8 cellular contexts compared by ENCODE assay signal in genomic region chr9:127970401-127971313, GRCh38. TPM values are rescaled to one million over a fixed set of nuclear protein-coding genes. Genes with fewer than 3 reads are reported as not detected.
DNase-seq lines count a peak whose midpoint lies in the region; ATAC-seq and TF ChIP-seq lines count a peak whose summit lies in the region.

No MANE protein-coding gene starts in this region.

- H3F3A ChIP-seq in SK-N-SH (replicated peaks; ENCODE audit: insufficient read depth) = peaks cover 15% of the 10 kb centered on the region

- POLR2A ChIA-PET in SK-N-SH (lab: Yijun Ruan, JAX) = no interaction called here

- 77% methylated on average over 16 of the region's 16 CpGs for WGBS in SK-N-SH (ENCODE audit: low lambda C conversion rate)
- WGBS in mesodermal cell (ENCODE audit: insufficient coverage in 2 of 2), 2 experiments = 79 to 80% methylated on average over 15 of the region's 16 CpGs

- H3K27me3 ChIP-seq in SK-N-SH (ENCODE audit: insufficient read depth) (no peaks in the 10 kb centered on the region), uterus (no peaks in the 10 kb centered on the region)

- ATAC-seq in SK-N-SH treated with all-trans-retinoic acid at 6 μM for 48 hours = no peak
- ATAC-seq in HG03064 (IDR thresholded peaks at IDR 0.05; ENCODE audit: low read depth, unreplicated experiment) = peak; percentile 55

- H4K20me1 ChIP-seq in SK-N-SH (ENCODE audit: insufficient read depth) = peaks cover 47% of the 10 kb centered on the region

- no peak for TF ChIP-seq EP300 in SK-N-SH (IDR thresholded peaks at IDR 0.05; ENCODE audit: borderline replicate concordance in 1 of 2, low read depth in 1 of 2, low read length in 1 of 2)

- no peak for TF ChIP-seq CTCF in SK-N-SH (IDR thresholded peaks at IDR 0.05)
- no peak for TF ChIP-seq CTCF in uterus (IDR thresholded peaks at IDR 0.05)

- H3K9me2 ChIP-seq in SK-N-SH = no peaks in the 10 kb centered on the region

- peaks cover 92 to 100% of the 10 kb centered on the region in 2 experiments for H3K4me1 ChIP-seq in SK-N-SH (ENCODE audit: control insufficient read depth in 1 of 2, insufficient read depth in 2 of 2, low read depth in 1 of 2, low read length in 1 of 2)
- H3K4me1 ChIP-seq in mesodermal cell (ENCODE audit: control insufficient read depth, insufficient read depth, low read length, poor library complexity, severe bottlenecking) = peaks cover 78% of the 10 kb centered on the region
- peaks cover 44 to 76% of the 10 kb centered on the region in 2 donors for H3K4me1 ChIP-seq in uterus

- TF ChIP-seq POLR2A in uterus (IDR thresholded peaks at IDR 0.05) = no peak

- H3K27ac ChIP-seq in SK-N-SH (ENCODE audit: low read depth in 2 of 2, low read length in 1 of 2) (peak overlapping the region; percentile 91 to 93), mesodermal cell (ENCODE audit: low read depth, low read length, severe bottlenecking) (peak overlapping the region; percentile 16), uterus (peak overlapping the region; percentile 90 to 91)

- H3K9me3 ChIP-seq in SK-N-SH = no peaks in the 10 kb centered on the region
- no peaks in the 10 kb centered on the region for H3K9me3 ChIP-seq in mesodermal cell (ENCODE audit: control insufficient read depth, low read length)
- no peaks in the 10 kb centered on the region for H3K9me3 ChIP-seq in uterus

- peak; percentile 10 for DNase-seq in SK-N-SH
- peak; percentile 95 for DNase-seq in NCI-H748 (lab: John Stamatoyannopoulos, UW; ENCODE audit: unreplicated experiment)
- DNase-seq in activated T-helper 9 cell treated with anti-CD3 and anti-CD28 coated beads, Interleukin-2, amount 50 U/mL, for 16 hours (ENCODE audit: low read depth) = peak; percentile 55
- no peak for DNase-seq in uterus
- DNase-seq in glomerular visceral epithelial cell (ENCODE audit: extremely low spot score) = no peak

- no peak for TF ChIP-seq RAD21 in SK-N-SH (IDR thresholded peaks at IDR 0.05; ENCODE audit: low read length)

- CTCF ChIA-PET in SK-N-SH (lab: Yijun Ruan, JAX) = interaction anchor here (0.9 to 7.9 kb wide), 4 partner anchors 9 to 147 kb away, joined by 3 to 75 read pairs (median 10); partner anchors contain the start of gene EEIG1

- H3K36me3 ChIP-seq in SK-N-SH (replicated peaks in 1 of 2; ENCODE audit: control insufficient read depth in 1 of 2, insufficient read depth in 2 of 2, low read length in 1 of 2) (no peaks in the 10 kb centered on the region), mesodermal cell (ENCODE audit: control insufficient read depth, insufficient read depth, low read length) (no peaks in the 10 kb centered on the region), uterus (no peaks in the 10 kb centered on the region)

- no peak overlapping the region for H3K4me2 ChIP-seq in SK-N-SH

- no peak overlapping the region for H2AFZ ChIP-seq in SK-N-SH (ENCODE audit: low read depth)

- no peak overlapping the region for H3K9ac ChIP-seq in SK-N-SH

- intact Hi-C loops in uterus (cut with DNase I; ENCODE audit: low total_unique reads) = no loop called here

- H3K4me3 ChIP-seq in SK-N-SH (ENCODE audit: low read depth in 2 of 2, low read length in 1 of 2) (no peak overlapping the region; a peak in 1 of 4 replicates), mesodermal cell (ENCODE audit: extremely low read depth, insufficient read depth, low read length, poor library complexity, severe bottlenecking) (no peak overlapping the region), uterus (no peak overlapping the region)

- H3K79me2 ChIP-seq in SK-N-SH (ENCODE audit: insufficient read depth) = peaks cover 93% of the 10 kb centered on the region

TF ChIP-seq in SK-N-SH, 30 proteins besides CTCF, POLR2A, EP300 and RAD21:
- TF ChIP-seq MEF2A (IDR thresholded peaks at IDR 0.05; ENCODE audit: borderline replicate concordance, low read depth) (no peak), GATA2 (CRISPR knock-in tag; IDR thresholded peaks at IDR 0.05) (no peak), NFIC (IDR thresholded peaks at IDR 0.05; ENCODE audit: borderline replicate concordance) (no peak), SIN3A (IDR thresholded peaks at IDR 0.05; ENCODE audit: borderline replicate concordance, low read depth, low read length) (no peak), FOXM1 (IDR thresholded peaks at IDR 0.05; ENCODE audit: low read depth) (no peak), FOXJ3 (CRISPR knock-in tag; IDR thresholded peaks at IDR 0.05) (no peak), POLR2AphosphoS5 (IDR thresholded peaks at IDR 0.05; ENCODE audit: low read depth, low read length) (no peak)
- TF ChIP-seq, protein P1, sequence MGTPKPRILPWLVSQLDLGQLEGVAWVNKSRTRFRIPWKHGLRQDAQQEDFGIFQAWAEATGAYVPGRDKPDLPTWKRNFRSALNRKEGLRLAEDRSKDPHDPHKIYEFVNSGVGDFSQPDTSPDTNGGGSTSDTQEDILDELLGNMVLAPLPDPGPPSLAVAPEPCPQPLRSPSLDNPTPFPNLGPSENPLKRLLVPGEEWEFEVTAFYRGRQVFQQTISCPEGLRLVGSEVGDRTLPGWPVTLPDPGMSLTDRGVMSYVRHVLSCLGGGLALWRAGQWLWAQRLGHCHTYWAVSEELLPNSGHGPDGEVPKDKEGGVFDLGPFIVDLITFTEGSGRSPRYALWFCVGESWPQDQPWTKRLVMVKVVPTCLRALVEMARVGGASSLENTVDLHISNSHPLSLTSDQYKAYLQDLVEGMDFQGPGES (IDR thresholded peaks at IDR 0.05; ENCODE audit: low read depth, low read length) = no peak

TF ChIP-seq in SK-N-SH treated with all-trans-retinoic acid at 6 μM for 48 hours, 23 proteins besides CTCF, POLR2A, EP300 and RAD21:
- no peak for TF ChIP-seq TSHZ2 (CRISPR knock-in tag; IDR thresholded peaks at IDR 0.05)
- TF ChIP-seq RARB (CRISPR knock-in tag; IDR thresholded peaks at IDR 0.05) = no peak
- TF ChIP-seq ZNF565 (CRISPR knock-in tag; conservative IDR thresholded peaks at IDR 0.05; ENCODE audit: low read depth) = no peak
- TF ChIP-seq SNAI2 (CRISPR knock-in tag; IDR thresholded peaks at IDR 0.05) = no peak

RNA-seq across cellular contexts. Expression of gene EEIG1, which starts 10.1 kb away (rescaled TPM):
- polyA plus RNA-seq in SK-N-SH (2012; rRNA removed) = 17.9 and 26.2 TPM in 2 replicates
- 15.9 and 18.6 TPM in 2 replicates for polyA plus RNA-seq in SK-N-SH (2012; cell fraction: cytosol; rRNA removed)
- 32.9 and 55.0 TPM in 2 replicates for polyA plus RNA-seq in SK-N-SH (2012; cell fraction: nucleus; rRNA removed)
- polyA plus RNA-seq in mesodermal cell (2013, experiment 1 of 2) = 17.7 TPM
- 15.3 TPM for polyA plus RNA-seq in mesodermal cell (2013, experiment 2 of 2)
- total RNA-seq in uterus = 100 to 1,000 TPM in 1 of 4 donors, 10 to 100 TPM in 2, 1 to 10 TPM in 1; 5.0 to 140 (median 19.3) TPM

RNA-seq across cellular contexts. Expression of gene DPM2, which starts 33.0 kb away (rescaled TPM):
- polyA plus RNA-seq in SK-N-SH (2012; rRNA removed) = 106 and 117 TPM in 2 replicates
- 54.1 and 69.2 TPM in 2 replicates for polyA plus RNA-seq in SK-N-SH (2012; cell fraction: cytosol; rRNA removed)
- 90.7 and 100 TPM in 2 replicates for polyA plus RNA-seq in SK-N-SH (2012; cell fraction: nucleus; rRNA removed)
- 36.4 TPM for polyA plus RNA-seq in mesodermal cell (2013, experiment 1 of 2)
- 27.3 TPM for polyA plus RNA-seq in mesodermal cell (2013, experiment 2 of 2)
- 10 to 100 TPM in 3 of 4 donors, 1 to 10 TPM in 1; 6.7 to 33.1 (median 15.9) TPM for total RNA-seq in uterus

RNA-seq across cellular contexts. Expression of gene PIP5KL1, which starts 40.1 kb away (rescaled TPM):
- 4.0 and 6.1 TPM in 2 replicates for polyA plus RNA-seq in SK-N-SH (2012; rRNA removed)
- 1.7 and 2.5 TPM in 2 replicates for polyA plus RNA-seq in SK-N-SH (2012; cell fraction: cytosol; rRNA removed)
- polyA plus RNA-seq in SK-N-SH (2012; cell fraction: nucleus; rRNA removed) = 40.1 and 41.3 TPM in 2 replicates
- 1.7 TPM for polyA plus RNA-seq in mesodermal cell (2013, experiment 1 of 2)
- 1.8 TPM for polyA plus RNA-seq in mesodermal cell (2013, experiment 2 of 2)
- total RNA-seq in uterus = 10 to 100 TPM in 1 of 4 donors, 1 to 10 TPM in 2, not detected in 1; 2.9 to 11.3 (median 3.2) TPM

RNA-seq across cellular contexts. Expression of gene ST6GALNAC4, which starts 53.8 kb away (rescaled TPM):
- polyA plus RNA-seq in SK-N-SH (2012; rRNA removed) = 28.4 and 30.2 TPM in 2 replicates
- polyA plus RNA-seq in SK-N-SH (2012; cell fraction: cytosol; rRNA removed) = 11.0 and 21.1 TPM in 2 replicates
- polyA plus RNA-seq in SK-N-SH (2012; cell fraction: nucleus; rRNA removed) = 29.1 and 30.8 TPM in 2 replicates
- polyA plus RNA-seq in mesodermal cell (2013, experiment 1 of 2) = 23.1 TPM
- 21.1 TPM for polyA plus RNA-seq in mesodermal cell (2013, experiment 2 of 2)
- 10 to 100 TPM in 3 of 4 donors, under 1 TPM in 1; 0.59 to 41.7 (median 20.7) TPM for total RNA-seq in uterus

Comparison
In these comparisons a context has a peak if more than half of its experiments do, and no peak if none do; other contexts are left out.
1. DNase-seq: peak in SK-N-SH (single experiment), NCI-H748 (single experiment) and activated T-helper 9 cell treated with anti-CD3 and anti-CD28 coated beads, Interleukin-2, amount 50 U/mL, for 16 hours (single experiment); none in uterus (0 of 2) and glomerular visceral epithelial cell (single experiment).
2. H3K27ac ChIP-seq: peak in every context shown above with its lines; median percentile 92 in SK-N-SH; 90 in uterus; 16 in mesodermal cell.